Comparison of ENCODE assay signal across 26 cellular contexts in the genomic region with DNA sequence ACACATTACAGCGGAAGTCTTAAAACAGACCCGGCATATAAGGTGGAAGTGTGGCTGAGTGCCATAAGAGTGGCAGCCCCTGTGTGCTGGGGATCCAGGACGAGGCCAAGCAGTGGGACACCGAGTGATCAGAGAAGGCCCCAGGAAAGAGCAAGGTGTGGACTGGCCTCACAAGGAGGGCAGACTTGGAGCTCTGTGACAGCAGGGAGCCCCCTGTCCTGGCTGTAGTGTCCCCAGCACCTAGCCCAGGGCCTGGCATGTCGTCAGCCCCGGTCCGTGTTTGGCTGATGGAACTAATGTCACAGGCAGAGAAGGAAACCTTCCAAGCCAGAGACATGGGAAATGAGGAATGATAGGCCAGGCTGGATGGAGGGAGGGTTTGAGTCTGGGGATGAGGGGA. TPM values are rescaled to one million over a fixed set of nuclear protein-coding genes. Genes with fewer than 3 reads are reported as not detected.
A peak's percentile ranks its signal among the peaks of the same experiment; 100 is the strongest.
DNase-seq lines count a peak whose midpoint lies in the region; TF ChIP-seq lines count a peak whose summit lies in the region.
"Had no signal": no experiment of that assay in that cellular context is flagged by ENCODE, and none has a peak within 500 bp of the region (broad histone marks: within the 10 kb centered on the region; RNA-seq: fewer than 3 reads in every experiment).

No MANE protein-coding gene starts in this region.

- DNase-seq in ascending aorta (ENCODE audit: low spot score in 2 of 2) (peak in 1 of 2 donors; percentile 61), mesendoderm (no peak), stomach (no peak), inferior parietal cortex (ENCODE audit: extremely low spot score) (no peak), NCI-H526 treated with DMSO at 0.1 percent for 48 hours (lab: John Stamatoyannopoulos, UW) (no peak), SIG-M5 treated with dmso at 0.1 percent for 504 hours (lab: John Stamatoyannopoulos, UW; ENCODE audit: unreplicated experiment) (no peak), superior temporal gyrus (ENCODE audit: extremely low spot score) (no peak)
- DNase-seq: activated CD4-positive, alpha-beta T cell treated with anti-CD3 and anti-CD28 coated beads, Interleukin-2, amount 10 ng/mL, durations not matched to agents 24 days and 14 days; activated naive CD4-positive, alpha-beta T cell treated with Interleukin-2 at 50 U/mL for 16 hours; activated T-cell treated with anti-CD3 and anti-CD28 coated beads, Interleukin-2, amount 50 U/mL, for 72 hours; amniotic stem cell; CD4-positive, alpha-beta T cell; effector memory CD4-positive, alpha-beta T cell; foreskin fibroblast; HFFc6; hippocampal formation; immature natural killer cell; NCI-H146; NCI-H2107; right lobe of liver; stimulated activated CD4-positive, alpha-beta T cell treated with anti-CD3 and anti-CD28 coated beads, Interleukin-12 subunit alpha, Interleukin-12 subunit beta, amount 100 ng/mL, for 4 hours; stimulated activated CD4-positive, alpha-beta T cell treated with anti-CD3 and anti-CD28 coated beads, Interleukin-4, amount 100 ng/mL, for 1 hour had no signal

- peaks cover 74% of the 10 kb centered on the region for H3K79me2 ChIP-seq in mesendoderm (ENCODE audit: control insufficient read depth, insufficient read depth, low read length)

- H4K5ac ChIP-seq in mesendoderm (ENCODE audit: low read length), result no peak overlapping the region

- H3K79me1 ChIP-seq in mesendoderm (ENCODE audit: low read length), result peaks cover 48% of the 10 kb centered on the region

- H2BK120ac ChIP-seq in mesendoderm (ENCODE audit: low read depth, low read length), result no peak overlapping the region

- no peak for TF ChIP-seq EP300 in stomach (IDR thresholded peaks at IDR 0.05)

- H3K36me3 ChIP-seq in HEK293 (ENCODE audit: control insufficient read depth in 2 of 2, insufficient read depth in 1 of 2, low read length in 2 of 2), result no peaks in the 10 kb centered on the region
- no peaks in the 10 kb centered on the region for H3K36me3 ChIP-seq in ascending aorta
- no peaks in the 10 kb centered on the region for H3K36me3 ChIP-seq in mesendoderm (ENCODE audit: control insufficient read depth, insufficient read depth, low read length)
- no peaks in the 10 kb centered on the region for H3K36me3 ChIP-seq in stomach
- H3K36me3 ChIP-seq: right lobe of liver, vagina had no signal

- H3K4me2 ChIP-seq in mesendoderm (ENCODE audit: low read length), result no peak overlapping the region

- no peak overlapping the region for H4K8ac ChIP-seq in mesendoderm (ENCODE audit: low read depth, low read length)

- H2AK5ac ChIP-seq in mesendoderm (ENCODE audit: low read length), result no peak overlapping the region

- no peaks in the 10 kb centered on the region for H3K27me3 ChIP-seq in ascending aorta
- H3K27me3 ChIP-seq in mesendoderm (ENCODE audit: insufficient read depth, low read length, poor library complexity), result no peaks in the 10 kb centered on the region
- no peaks in the 10 kb centered on the region for H3K27me3 ChIP-seq in stomach
- H3K27me3 ChIP-seq: right lobe of liver, vagina had no signal

- H3K9me3 ChIP-seq in HEK293 (ENCODE audit: control insufficient read depth, insufficient read depth, low read depth, low read length), result no peaks in the 10 kb centered on the region
- H3K9me3 ChIP-seq in ascending aorta, result no peaks in the 10 kb centered on the region
- no peaks in the 10 kb centered on the region for H3K9me3 ChIP-seq in stomach
- H3K9me3 ChIP-seq: right lobe of liver, vagina had no signal

- no peak for TF ChIP-seq POLR2A in stomach (IDR thresholded peaks at IDR 0.05)

- peak overlapping the region; percentile 9 for H3K56ac ChIP-seq in mesendoderm (ENCODE audit: low read length)

- TF ChIP-seq CTCF in HEK293 (tag by site-specific recombination; IDR thresholded peaks at IDR 0.05) (no peak), ascending aorta (IDR thresholded peaks at IDR 0.05) (no peak), stomach (IDR thresholded peaks at IDR 0.05) (peak in 1 of 7 experiments; percentile 2)

- H2BK5ac ChIP-seq in mesendoderm (ENCODE audit: low read length), result no peak overlapping the region

- no CpG with 5 or more reads among the region's 7 CpGs for WGBS in mesendoderm (ENCODE audit: extremely low coverage, insufficient coverage, low lambda C conversion rate)
- 28 to 62% (median 39%) methylated on average over 7 of the region's 7 CpGs for WGBS in stomach, 5 donors

- H3K23ac ChIP-seq in mesendoderm (ENCODE audit: low read length), result no peak overlapping the region

- no peak overlapping the region for H3K4ac ChIP-seq in mesendoderm (ENCODE audit: low read depth, low read length)

- H3K4me3 ChIP-seq in HEK293 (ENCODE audit: low read depth, low read length), result no peak overlapping the region
- H3K4me3 ChIP-seq in ascending aorta, result no peak overlapping the region
- no peak overlapping the region for H3K4me3 ChIP-seq in mesendoderm (ENCODE audit: low read length)
- peak overlapping the region in 1 of 4 donors; percentile 24 for H3K4me3 ChIP-seq in stomach
- H3K4me3 ChIP-seq: vagina had no signal

- H3K27ac ChIP-seq in HEK293 (ENCODE audit: extremely low read depth, low read depth, low read length), result no peak overlapping the region
- peak overlapping the region; percentile 62 to 64 for H3K27ac ChIP-seq in ascending aorta
- no peak overlapping the region for H3K27ac ChIP-seq in mesendoderm (ENCODE audit: low read depth, low read length)
- H3K27ac ChIP-seq in stomach, result peak overlapping the region; percentile 26 to 74 (median 62)
- H3K27ac ChIP-seq: vagina had no signal

- intact Hi-C loops in ascending aorta (cut with DNase I), result no loop called here
- intact Hi-C loops in stomach (cut with DNase I; ENCODE audit: low total_unique reads), result no loop called here

- H3K9ac ChIP-seq in mesendoderm (ENCODE audit: low read length), result no peak overlapping the region

- H3K18ac ChIP-seq in mesendoderm (ENCODE audit: low read length), result no peak overlapping the region

- CTCF ChIA-PET in HEK293 (lab: Yijun Ruan, JAX), result no interaction called here

- H3K4me1 ChIP-seq in HEK293 (ENCODE audit: control insufficient read depth, insufficient read depth, low read length), result peaks cover 13% of the 10 kb centered on the region
- peaks cover 10 to 22% of the 10 kb centered on the region in 2 donors for H3K4me1 ChIP-seq in ascending aorta
- H3K4me1 ChIP-seq in mesendoderm (ENCODE audit: control insufficient read depth, low read depth, low read length), result peaks cover 8% of the 10 kb centered on the region
- peaks cover 39 to 78% (median 72%) of the 10 kb centered on the region in 4 donors for H3K4me1 ChIP-seq in stomach

- POLR2A ChIA-PET in HEK293 (lab: Yijun Ruan, JAX), result interaction anchor here (0.6 kb wide), 1 partner anchor 21 kb away, joined by 5 read pairs; no protein-coding TSS in a partner anchor

- H2BK15ac ChIP-seq in mesendoderm (replicated peaks; ENCODE audit: low read depth), result no peak overlapping the region

TF ChIP-seq in HEK293, 187 proteins besides CTCF, POLR2A, EP300 and RAD21:
- TF ChIP-seq ZFP41 (tag by site-specific recombination; IDR thresholded peaks at IDR 0.05; ENCODE audit: borderline replicate concordance) (no peak), ZBTB17 (tag by site-specific recombination; IDR thresholded peaks at IDR 0.05) (peak; percentile 34; the same call in 1 of the 2 replicates)

RNA-seq across cellular contexts. Expression of gene PDIA5, which starts 4.8 kb away (rescaled TPM):
- total RNA-seq in ascending aorta (21.3 TPM), stomach (10 to 100 TPM; 23.2 to 75.3 (median 65.2) TPM)
- 28.4 TPM for polyA plus RNA-seq in mesendoderm (2013, experiment 1 of 2)
- 27.6 TPM for polyA plus RNA-seq in mesendoderm (2013, experiment 2 of 2)
- polyA plus RNA-seq in stomach, result 10 to 100 TPM; 13.9 to 32.7 (median 18.2) TPM

RNA-seq across cellular contexts. Expression of gene SEMA5B, which starts 44.0 kb away (rescaled TPM):
- total RNA-seq in ascending aorta (0.85 TPM), stomach (10 to 100 TPM in 1 of 5 donors, 1 to 10 TPM in 2, not detected in 2; 1.8 to 27.2 (median 1.9) TPM)
- 2.2 TPM for polyA plus RNA-seq in mesendoderm (2013, experiment 1 of 2)
- polyA plus RNA-seq in mesendoderm (2013, experiment 2 of 2), result 1.9 TPM
- under 1 TPM; 0.15 to 0.25 (median 0.25) TPM for polyA plus RNA-seq in stomach
- total RNA-seq: activated CD4-positive, alpha-beta T cell treated with anti-CD3 and anti-CD28 coated beads, Interleukin-2, amount 10 ng/mL, durations not matched to agents 24 days and 14 days; activated T-cell treated with anti-CD3 and anti-CD28 coated beads, Interleukin-2, amount 50 U/mL, for 72 hours; Daoy; HFFc6; natural killer cell treated with Interleukin-12 subunit alpha and Interleukin-12 subunit beta and Interleukin-15 and Interleukin-18, amount 100 ng/mL, for 72 hours had no signal
- polyA plus RNA-seq: immature natural killer cell had no signal

Comparison
In these comparisons a context has a peak if more than half of its experiments do, and no peak if none do; other contexts are left out.
1. H3K27ac ChIP-seq: peak in ascending aorta (2 of 2) and stomach (5 of 5); none in HEK293 (single experiment) and mesendoderm (single experiment).